ENCODE assay signal across 8 cellular contexts in genomic region chr7:94908204-94909022, GRCh38. TPM values are rescaled to one million over a fixed set of nuclear protein-coding genes. Genes with fewer than 3 reads are reported as not detected.
DNase-seq lines count a peak whose midpoint lies in the region; ATAC-seq, FAIRE-seq and TF ChIP-seq lines count a peak whose summit lies in the region.

No MANE protein-coding gene starts in this region.

- FAIRE-seq in frontal cortex (lab: Jason Lieb, UNC): no peak

- no peaks in the 10 kb centered on the region for H3K9me3 Mint-ChIP-seq in natural killer cell

- H3K27ac ChIP-seq in SJSA1: no peak overlapping the region

- peak overlapping the region in 1 of 2 donors; percentile 4 for H3K27ac Mint-ChIP-seq in natural killer cell

- peaks cover 10 to 15% of the 10 kb centered on the region in 2 donors for H3K4me1 Mint-ChIP-seq in natural killer cell

- no peaks in the 10 kb centered on the region for H3K36me3 Mint-ChIP-seq in natural killer cell

- peaks cover 15 to 33% of the 10 kb centered on the region in 2 donors for H3K27me3 Mint-ChIP-seq in natural killer cell (ENCODE audit: low read depth in 2 of 2)

- no peaks in the 10 kb centered on the region for H3K36me3 ChIP-seq in SJSA1

- intact Hi-C loops in natural killer cell (cut with micrococcal nuclease): no loop called here

- H3K4me3 Mint-ChIP-seq in natural killer cell: peak overlapping the region; percentile 85

- no peak for TF ChIP-seq CTCF in AG09309 (IDR thresholded peaks at IDR 0.05; ENCODE audit: control insufficient read depth, insufficient read depth, low read depth, low read length, missing control alignments)
- no peak for TF ChIP-seq CTCF in natural killer cell (IDR thresholded peaks at IDR 0.05)

- H3K9me3 ChIP-seq in SJSA1 (replicated peaks): no peaks in the 10 kb centered on the region

- no peak for DNase-seq in AG09309 (ENCODE audit: low read depth)
- DNase-seq in HK-2 (ENCODE audit: unreplicated experiment): peak; percentile 65
- DNase-seq in SJSA1 (ENCODE audit: low read depth in 1 of 2, low spot score in 2 of 2): no peak
- peak; percentile 16 to 29 for DNase-seq in frontal cortex (ENCODE audit: low spot score in 2 of 2)
- no peak for DNase-seq in natural killer cell

- H3K27me3 ChIP-seq in SJSA1 (replicated peaks): peaks cover 66% of the 10 kb centered on the region

- ATAC-seq in natural killer cell: peak in 1 of 3 donors; percentile 23
- no peak for ATAC-seq in HG02610 (IDR thresholded peaks at IDR 0.05; ENCODE audit: unreplicated experiment)
- no peak for ATAC-seq in HG03280 (IDR thresholded peaks at IDR 0.05; ENCODE audit: unreplicated experiment)
- ATAC-seq in HG03039 (IDR thresholded peaks at IDR 0.05; ENCODE audit: unreplicated experiment): no peak

- H3K4me3 ChIP-seq in AG09309 (ENCODE audit: control insufficient read depth, low read depth, low read length) (peak overlapping the region; percentile 21), SJSA1 (peak overlapping the region; percentile 17; the same call in 1 of the 2 replicates)

- H3K4me1 ChIP-seq in SJSA1 (replicated peaks): no peaks in the 10 kb centered on the region; the same call in 1 of the 2 replicates

RNA-seq across cellular contexts. Expression of gene PPP1R9A, which starts 1.0 kb away (rescaled TPM):
- total RNA-seq in SJSA1 (2014; rRNA removed; shearing (Covaris generic)): not detected in 2 replicates
- total RNA-seq in frontal cortex (93.3 TPM), natural killer cell (1 to 10 TPM; 1.6 to 6.0 (median 2.0) TPM)

Comparison
In these comparisons a context has a peak if more than half of its experiments do, and no peak if none do; other contexts are left out.
1. DNase-seq: peak in HK-2 (single experiment) and frontal cortex (2 of 2); none in AG09309 (single experiment), SJSA1 (0 of 2) and natural killer cell (single experiment).
2. RNA of gene PPP1R9A, which starts 1.0 kb away (total RNA-seq): 93.3 TPM in frontal cortex (single experiment); 1.6 to 6.0 TPM in natural killer cell and not detected in SJSA1; every median in the first group is over 10 times any median in the second.